Comparison of ENCODE assay signal across 2 cellular contexts in genomic region chr1:39760074-39761008, GRCh38.
A peak's percentile ranks its signal among the peaks of the same experiment; 100 is the strongest.
TF ChIP-seq lines count a peak whose summit lies in the region.

No MANE protein-coding gene starts in this region.

TF ChIP-seq in HEK293, 187 proteins besides CTCF, POLR2A, EP300 and RAD21:
- TF ChIP-seq GLIS1 (tag by site-specific recombination; IDR thresholded peaks at IDR 0.05): peak; percentile 48
- TF ChIP-seq KLF1 (tag by site-specific recombination; IDR thresholded peaks at IDR 0.05): no peak

TF ChIP-seq in HepG2, 621 proteins besides CTCF, POLR2A, EP300 and RAD21:
- TF ChIP-seq NR1H2 (CRISPR knock-in tag; IDR thresholded peaks at IDR 0.05; ENCODE audit: borderline replicate concordance, low read depth) (no peak), MNT (IDR thresholded peaks at IDR 0.05) (peak; percentile 54; the same call in 1 of the 2 replicates), PHF8 (CRISPR knock-in tag; IDR thresholded peaks at IDR 0.05) (no peak), NR0B2 (CRISPR knock-in tag; IDR thresholded peaks at IDR 0.05) (no peak), ZBTB46 (CRISPR knock-in tag; IDR thresholded peaks at IDR 0.05; ENCODE audit: borderline replicate concordance) (no peak)
